ENCODE assay signal across 28 cellular contexts in genomic region chr4:77505958-77506319, GRCh38.
"Had no signal": no experiment of that assay in that cellular context is flagged by ENCODE, and none has a peak within 500 bp of the region (broad histone marks: within the 10 kb centered on the region; RNA-seq: fewer than 3 reads in every experiment).

No MANE protein-coding gene starts in this region.

- H3K27me3 Mint-ChIP-seq: stimulated activated memory B cell treated with anti-CD40 and anti-IgM and Interleukin-4, amounts not matched to agents 10 μg/mL and 1 μg/mL and 100 μg/mL, for 72 hours; stimulated activated naive B cell treated with anti-CD40 and anti-IgM and Interleukin-4, amounts not matched to agents 10 μg/mL and 1 μg/mL and 100 μg/mL, for 72 hours had no signal

- H3K36me3 ChIP-seq: stomach, suprapubic skin, thoracic aorta, thyroid gland, tibial artery, tibial nerve, transverse colon, upper lobe of left lung, upper lobe of right lung, uterus, vagina had no signal

- H3K9me3 ChIP-seq: stomach, suprapubic skin, testis, thoracic aorta, thyroid gland, tibial artery, tibial nerve, transverse colon, upper lobe of left lung, upper lobe of right lung, uterus, vagina had no signal

- H3K36me3 Mint-ChIP-seq: stimulated activated effector memory CD8-positive, alpha-beta T cell treated with anti-CD3 and anti-CD28 coated beads, Interleukin-12 subunit alpha, Interleukin-12 subunit beta, amount 100 ng/mL, for 72 hours; stimulated activated memory B cell treated with anti-CD40 and anti-IgM and Interleukin-4, amounts not matched to agents 10 μg/mL and 1 μg/mL and 100 μg/mL, for 72 hours; stimulated activated naive B cell treated with anti-CD40 and anti-IgM and Interleukin-4, amounts not matched to agents 10 μg/mL and 1 μg/mL and 100 μg/mL, for 72 hours; type B pancreatic cell had no signal

- H3K27ac ChIP-seq: stomach, suprapubic skin, testis, thoracic aorta, thyroid gland, tibial artery, tibial nerve, transverse colon, upper lobe of left lung, upper lobe of right lung, uterus, vagina had no signal

- H3K9me3 Mint-ChIP-seq: stimulated activated effector memory CD8-positive, alpha-beta T cell treated with anti-CD3 and anti-CD28 coated beads, Interleukin-12 subunit alpha, Interleukin-12 subunit beta, amount 100 ng/mL, for 72 hours; stimulated activated memory B cell treated with anti-CD40 and anti-IgM and Interleukin-4, amounts not matched to agents 10 μg/mL and 1 μg/mL and 100 μg/mL, for 72 hours; stimulated activated naive B cell treated with anti-CD40 and anti-IgM and Interleukin-4, amounts not matched to agents 10 μg/mL and 1 μg/mL and 100 μg/mL, for 72 hours; stimulated activated naive CD8-positive, alpha-beta T cell treated with anti-CD3 and anti-CD28 coated beads, Interleukin-15, amount 100 ng/mL, for 72 hours; stimulated activated naive CD8-positive, alpha-beta T cell treated with anti-CD3 and anti-CD28 coated beads, Interleukin-15, Interleukin-2, amounts not matched to agents 100 ng/mL and 50 ng/mL, for 24 hours; type B pancreatic cell had no signal

- H3K4me3 ChIP-seq: stomach, suprapubic skin, testis, thoracic aorta, thyroid gland, tibial artery, tibial nerve, transverse colon, upper lobe of left lung, upper lobe of right lung, uterus, vagina had no signal

- H3K4me1 Mint-ChIP-seq: stimulated activated effector memory CD8-positive, alpha-beta T cell treated with anti-CD3 and anti-CD28 coated beads, Interleukin-12 subunit alpha, Interleukin-12 subunit beta, amount 100 ng/mL, for 72 hours; stimulated activated naive CD8-positive, alpha-beta T cell treated with anti-CD3 and anti-CD28 coated beads, Interleukin-15, amount 100 ng/mL, for 72 hours had no signal

- H3K4me3 Mint-ChIP-seq: stimulated activated effector memory CD8-positive, alpha-beta T cell treated with anti-CD3 and anti-CD28 coated beads, Interleukin-12 subunit alpha, Interleukin-12 subunit beta, amount 100 ng/mL, for 72 hours; stimulated activated memory B cell treated with anti-CD40 and anti-IgM and Interleukin-4, amounts not matched to agents 10 μg/mL and 1 μg/mL and 100 μg/mL, for 72 hours; stimulated activated naive B cell treated with anti-CD40 and anti-IgM and Interleukin-4, amounts not matched to agents 10 μg/mL and 1 μg/mL and 100 μg/mL, for 72 hours; stimulated activated naive CD8-positive, alpha-beta T cell treated with anti-CD3 and anti-CD28 coated beads, Interleukin-15, amount 100 ng/mL, for 72 hours; stimulated activated naive CD8-positive, alpha-beta T cell treated with anti-CD3 and anti-CD28 coated beads, Interleukin-15, Interleukin-2, amounts not matched to agents 100 ng/mL and 50 ng/mL, for 24 hours; type B pancreatic cell had no signal

- DNase-seq: stimulated activated CD4-positive, alpha-beta T cell treated with anti-CD3 and anti-CD28 coated beads, Interleukin-2, amount 100 ng/mL, for 48 hours; stimulated activated CD4-positive, alpha-beta T cell treated with anti-CD3 and anti-CD28 coated beads, Interleukin-4, amount 100 ng/mL, for 1 hour; stimulated activated CD4-positive, alpha-beta T cell treated with anti-CD3 and anti-CD28 coated beads, Interleukin-4, amount 100 ng/mL, for 24 hours; stimulated activated CD4-positive, alpha-beta T cell treated with anti-CD3 and anti-CD28 coated beads, Interleukin-4, amount 100 ng/mL, for 4 hours; stimulated activated CD8-positive, alpha-beta memory T cell treated with anti-CD3 and anti-CD28 coated beads, Interleukin-4, amount 100 ng/mL, for 48 hours; stimulated activated naive B cell treated with anti-CD40 and anti-IgM and Interleukin-4, amounts not matched to agents 10 μg/mL and 1 μg/mL and 100 μg/mL, for 72 hours; stimulated activated naive CD4-positive, alpha-beta T cell; stimulated activated naive CD4-positive, alpha-beta T cell treated with Interleukin-2 at 50 U/mL for 16 hours; stimulated activated naive CD8-positive, alpha-beta T cell treated with anti-CD3 and anti-CD28 coated beads, Interleukin-15, amount 100 ng/mL, for 72 hours; stimulated activated naive CD8-positive, alpha-beta T cell treated with anti-CD3 and anti-CD28 coated beads, Interleukin-15, Interleukin-2, amounts not matched to agents 100 U/mL and 50 U/mL, for 24 hours; stomach; substantia nigra; testis; thyroid gland; tibial artery; transverse colon; trophoblast cell; upper lobe of left lung; upper lobe of right lung; uterus had no signal

- H3K27ac Mint-ChIP-seq: stimulated activated effector memory CD8-positive, alpha-beta T cell treated with anti-CD3 and anti-CD28 coated beads, Interleukin-12 subunit alpha, Interleukin-12 subunit beta, amount 100 ng/mL, for 72 hours; stimulated activated memory B cell treated with anti-CD40 and anti-IgM and Interleukin-4, amounts not matched to agents 10 μg/mL and 1 μg/mL and 100 μg/mL, for 72 hours; stimulated activated naive B cell treated with anti-CD40 and anti-IgM and Interleukin-4, amounts not matched to agents 10 μg/mL and 1 μg/mL and 100 μg/mL, for 72 hours; stimulated activated naive CD8-positive, alpha-beta T cell treated with anti-CD3 and anti-CD28 coated beads, Interleukin-15, Interleukin-2, amounts not matched to agents 100 ng/mL and 50 ng/mL, for 24 hours; type B pancreatic cell had no signal

- H3K4me1 ChIP-seq: stomach, suprapubic skin, testis, thyroid gland, tibial artery, tibial nerve, transverse colon, upper lobe of left lung, upper lobe of right lung, uterus, vagina had no signal

- ATAC-seq: stimulated activated naive CD8-positive, alpha-beta T cell treated with anti-CD3 and anti-CD28 coated beads, Interleukin-15, Interleukin-2, amounts not matched to agents 100 U/mL and 50 U/mL, for 24 hours; upper lobe of right lung had no signal

- H3K27me3 ChIP-seq: stomach, suprapubic skin, testis, thyroid gland, tibial artery, tibial nerve, transverse colon, upper lobe of left lung, upper lobe of right lung, uterus, vagina had no signal
